ENCODE assay signal across 22 cellular contexts in genomic region chr5:59058237-59058636, GRCh38.
"Had no signal": no experiment of that assay in that cellular context is flagged by ENCODE, and none has a peak within 500 bp of the region (broad histone marks: within the 10 kb centered on the region; RNA-seq: fewer than 3 reads in every experiment).

No MANE protein-coding gene starts in this region.

- DNase-seq: dermis blood vessel endothelial cell; dorsolateral prefrontal cortex; effector CD4-positive, alpha-beta T cell; effector memory CD4-positive, alpha-beta T cell; foreskin keratinocyte; heart left ventricle; hypothalamus; immature natural killer cell; islet precursor cell; kidney; kidney glomerular epithelial cell; left lung; left ventricle myocardium superior; lower lobe of right lung; mesenchymal stem cell had no signal

- FAIRE-seq: colon, endothelial cell of umbilical vein, frontal cortex, kidney had no signal

- ATAC-seq: foreskin keratinocyte, gastroesophageal sphincter, heart left ventricle, left lung, left ventricle myocardium superior, lower lobe of right lung had no signal

- H3K9me3 ChIP-seq: esophagus muscularis mucosa, gastroesophageal sphincter, left lung, lower lobe of right lung had no signal

- H3K27me3 ChIP-seq: dorsolateral prefrontal cortex, esophagus muscularis mucosa, foreskin keratinocyte, gastroesophageal sphincter, heart left ventricle, hepatocyte, left lung had no signal

- H3K36me3 ChIP-seq: esophagus muscularis mucosa, left lung, lower lobe of right lung had no signal

- H3K27ac ChIP-seq: coronary artery, dorsolateral prefrontal cortex, esophagus muscularis mucosa, foreskin keratinocyte, gastroesophageal sphincter, heart left ventricle, hepatocyte, left lung, lower lobe of right lung had no signal

- H3K4me2 ChIP-seq: hepatocyte had no signal

- H3K4me1 ChIP-seq: left lung, lower lobe of right lung had no signal

- H3K4me3 ChIP-seq: coronary artery, dorsolateral prefrontal cortex, esophagus muscularis mucosa, gastroesophageal sphincter, heart left ventricle, hepatocyte, left lung, lower lobe of right lung had no signal
